In genomic region chr17:47295874-47296255, GRCh38 we compare ENCODE assay signal across 1 cellular context.
TF ChIP-seq lines count a peak whose summit lies in the region.

No MANE protein-coding gene starts in this region.

TF ChIP-seq in IMR-90, 13 proteins besides CTCF, POLR2A, EP300 and RAD21 (continued from another document):
- no peak for TF ChIP-seq FOS (IDR thresholded peaks at IDR 0.05; ENCODE audit: low read depth, low read length)
- TF ChIP-seq MAZ (IDR thresholded peaks at IDR 0.05; ENCODE audit: borderline replicate concordance, low read depth, low read length), result no peak
- TF ChIP-seq CHD1 (IDR thresholded peaks at IDR 0.05; ENCODE audit: low read depth, low read length), result no peak
TF ChIP-seq in IMR-90: peak in this region for 0.
